10 cellular contexts compared by ENCODE assay signal in genomic region chr2:47075361-47076125, GRCh38.
A peak's percentile ranks its signal among the peaks of the same experiment; 100 is the strongest.
DNase-seq lines count a peak whose midpoint lies in the region; ATAC-seq and TF ChIP-seq lines count a peak whose summit lies in the region.
"Had no signal": no experiment of that assay in that cellular context is flagged by ENCODE, and none has a peak within 500 bp of the region (broad histone marks: within the 10 kb centered on the region; RNA-seq: fewer than 3 reads in every experiment).

No MANE protein-coding gene starts in this region.

- no peaks in the 10 kb centered on the region for H3K9me3 Mint-ChIP-seq in GM23338
- no peaks in the 10 kb centered on the region for H3K9me3 Mint-ChIP-seq in stimulated activated effector memory CD8-positive, alpha-beta T cell treated with anti-CD3 and anti-CD28 coated beads, Interleukin-12 subunit alpha, Interleukin-12 subunit beta, amount 100 ng/mL, for 72 hours

- H3K27me3 Mint-ChIP-seq in GM23338 (ENCODE audit: insufficient read depth, low read depth, poor library complexity) = peaks cover 28% of the 10 kb centered on the region

- no peaks in the 10 kb centered on the region for H3K9me3 ChIP-seq in SK-N-MC (ENCODE audit: low read depth, low read length)

- H3K4me3 Mint-ChIP-seq in GM23338 = no peak overlapping the region
- H3K4me3 Mint-ChIP-seq in stimulated activated effector memory CD8-positive, alpha-beta T cell treated with anti-CD3 and anti-CD28 coated beads, Interleukin-12 subunit alpha, Interleukin-12 subunit beta, amount 100 ng/mL, for 72 hours = no peak overlapping the region

- CTCF ChIA-PET in GM10248 (lab: Yijun Ruan, JAX) (interaction anchor here (1.3 kb wide), 1 partner anchor 23 kb away, joined by 3 read pairs; no protein-coding TSS in a partner anchor), HEK293T (lab: Yijun Ruan, JAX) (interaction anchor here (0.6 to 1.2 kb wide), 2 partner anchors 86 to 119 kb away, joined by 3 read pairs; no protein-coding TSS in a partner anchor)

- no peaks in the 10 kb centered on the region for H3K79me2 ChIP-seq in GM23338 (replicated peaks; ENCODE audit: insufficient read depth)

- peaks cover 2% of the 10 kb centered on the region; the same call in 2 of the 3 replicates for H3K36me3 Mint-ChIP-seq in GM23338 (ENCODE audit: low read depth)
- peaks cover 45% of the 10 kb centered on the region for H3K36me3 Mint-ChIP-seq in stimulated activated effector memory CD8-positive, alpha-beta T cell treated with anti-CD3 and anti-CD28 coated beads, Interleukin-12 subunit alpha, Interleukin-12 subunit beta, amount 100 ng/mL, for 72 hours

- no peak overlapping the region for H3K4me3 ChIP-seq in GM23338
- H3K4me3 ChIP-seq in SK-N-MC = no peak overlapping the region

- no peak for ATAC-seq in GM23338
- ATAC-seq in stimulated activated effector memory CD8-positive, alpha-beta T cell treated with anti-CD3 and anti-CD28 coated beads, Interleukin-12 subunit alpha, Interleukin-12 subunit beta, amount 100 ng/mL, for 72 hours = no peak
- no peak for ATAC-seq in GM21825 (IDR thresholded peaks at IDR 0.05; ENCODE audit: unreplicated experiment)

- H3K27ac Mint-ChIP-seq in GM23338 = peak overlapping the region; percentile 76; the same call in 1 of the 2 replicates
- peak overlapping the region; percentile 93 for H3K27ac Mint-ChIP-seq in stimulated activated effector memory CD8-positive, alpha-beta T cell treated with anti-CD3 and anti-CD28 coated beads, Interleukin-12 subunit alpha, Interleukin-12 subunit beta, amount 100 ng/mL, for 72 hours

- no peak overlapping the region for H3K9ac ChIP-seq in SK-N-MC (ENCODE audit: insufficient read length)

- H3K27me3 ChIP-seq in GM23338 (ENCODE audit: insufficient read depth) = no peaks in the 10 kb centered on the region

- POLR2A ChIA-PET in GM10248 (lab: Yijun Ruan, JAX) (no interaction called here), HEK293T (lab: Yijun Ruan, JAX) (no interaction called here)

- no peak overlapping the region; the same call in 1 of the 2 replicates for H3K4me2 ChIP-seq in GM23338

- H2AFZ ChIP-seq in GM23338 = no peak overlapping the region

- H3K27ac ChIP-seq in GM23338 (ENCODE audit: low read depth) = no peak overlapping the region
- peak overlapping the region; percentile 46; the same call in 1 of the 2 replicates for H3K27ac ChIP-seq in SK-N-MC

- DNase-seq in GM23338 (ENCODE audit: low spot score) (no peak), SK-N-MC (ENCODE audit: low read depth, low spot score) (no peak), glomerular visceral epithelial cell (ENCODE audit: extremely low spot score) (peak; percentile 31), GM10248 (ENCODE audit: extremely low spot score) (no peak), HEK293T (ENCODE audit: extremely low spot score) (no peak), RKO (ENCODE audit: low spot score) (no peak)
- DNase-seq in stimulated activated effector memory CD8-positive, alpha-beta T cell treated with anti-CD3 and anti-CD28 coated beads, Interleukin-12 subunit alpha, Interleukin-12 subunit beta, amount 100 ng/mL, for 72 hours (ENCODE audit: low spot score in 2 of 2) = no peak
- DNase-seq: erythroblast, NCI-H2081 had no signal

- peaks cover 22% of the 10 kb centered on the region for H3K4me1 ChIP-seq in GM23338 (ENCODE audit: insufficient read depth)

- TF ChIP-seq CTCF in GM23338 (conservative IDR thresholded peaks at IDR 0.05; ENCODE audit: low read depth in 2 of 2) (no peak), GM10248 (IDR thresholded peaks at IDR 0.05; ENCODE audit: control extremely low read depth, extremely low read depth, low read depth, missing control alignments) (no peak)

- no peaks in the 10 kb centered on the region for H3K9me2 ChIP-seq in GM23338 (ENCODE audit: insufficient read depth)

- H3K36me3 ChIP-seq in GM23338 (ENCODE audit: insufficient read depth) = no peaks in the 10 kb centered on the region
- no peaks in the 10 kb centered on the region for H3K36me3 ChIP-seq in SK-N-MC (ENCODE audit: insufficient read depth, low read length)

- H3F3A ChIP-seq in GM23338 (replicated peaks; ENCODE audit: low read depth) = no peaks in the 10 kb centered on the region

- peaks cover 62% of the 10 kb centered on the region for H3K4me1 Mint-ChIP-seq in GM23338
- peaks cover 37% of the 10 kb centered on the region for H3K4me1 Mint-ChIP-seq in stimulated activated effector memory CD8-positive, alpha-beta T cell treated with anti-CD3 and anti-CD28 coated beads, Interleukin-12 subunit alpha, Interleukin-12 subunit beta, amount 100 ng/mL, for 72 hours

- no peaks in the 10 kb centered on the region for H4K20me1 ChIP-seq in GM23338 (replicated peaks; ENCODE audit: insufficient read depth)

TF ChIP-seq in GM23338, 12 proteins besides CTCF, POLR2A, EP300 and RAD21 (continues in another document):
- TF ChIP-seq EZH2 (IDR thresholded peaks at IDR 0.05; ENCODE audit: low read depth, unreplicated experiment) (no peak), ZNF331 (CRISPR knock-in tag; IDR thresholded peaks at IDR 0.05; ENCODE audit: low read depth) (no peak), REST (IDR thresholded peaks at IDR 0.05; ENCODE audit: unreplicated experiment) (no peak), NANOG (IDR thresholded peaks at IDR 0.05; ENCODE audit: borderline replicate concordance) (no peak), POLR2AphosphoS5 (IDR thresholded peaks at IDR 0.05; ENCODE audit: low read depth) (no peak), ZNF114 (CRISPR knock-in tag; IDR thresholded peaks at IDR 0.05) (no peak)

TF ChIP-seq in HEK293T, 16 proteins besides CTCF, POLR2A, EP300 and RAD21:
- TF ChIP-seq TARDBP (IDR thresholded peaks at IDR 0.05) = no peak
- no peak for TF ChIP-seq SP1 (IDR thresholded peaks at IDR 0.05)
- TF ChIP-seq FOXA1 (IDR thresholded peaks at IDR 0.05) = no peak
- no peak for TF ChIP-seq ZNF384 (IDR thresholded peaks at IDR 0.05)
- no peak for TF ChIP-seq LEF1 (IDR thresholded peaks at IDR 0.05; ENCODE audit: borderline replicate concordance)
- TF ChIP-seq CTBP1 (IDR thresholded peaks at IDR 0.05; ENCODE audit: borderline replicate concordance) = no peak
- no peak for TF ChIP-seq FOXK2 (IDR thresholded peaks at IDR 0.05)
- TF ChIP-seq NFRKB (IDR thresholded peaks at IDR 0.05) = no peak
- TF ChIP-seq BHLHE40 (IDR thresholded peaks at IDR 0.05; ENCODE audit: borderline replicate concordance) = no peak
- no peak for TF ChIP-seq PKNOX1 (IDR thresholded peaks at IDR 0.05)
- no peak for TF ChIP-seq ELF4 (IDR thresholded peaks at IDR 0.05)
- no peak for TF ChIP-seq SUZ12 (IDR thresholded peaks at IDR 0.05)
